ENCODE assay signal across 23 cellular contexts in genomic region chr22:39224550-39224949, GRCh38.
"Had no signal": no experiment of that assay in that cellular context is flagged by ENCODE, and none has a peak within 500 bp of the region (broad histone marks: within the 10 kb centered on the region; RNA-seq: fewer than 3 reads in every experiment).

No MANE protein-coding gene starts in this region.

- H3K4me3 ChIP-seq: left ventricle myocardium inferior, sigmoid colon, smooth muscle cell, thoracic aorta, upper lobe of left lung had no signal

- H3K36me3 ChIP-seq: thoracic aorta, WERI-Rb-1 had no signal

- H3K27ac ChIP-seq: left ventricle myocardium inferior, sigmoid colon, thoracic aorta, upper lobe of left lung, WERI-Rb-1 had no signal

- H3K27ac Mint-ChIP-seq: nephron progenitor cell had no signal

- H3K4me1 ChIP-seq: sigmoid colon had no signal

- DNase-seq: activated CD4-positive, CD25-positive, alpha-beta regulatory T cell treated with anti-CD3 and anti-CD28 coated beads, Interleukin-2, amount 50 U/mL, for 72 hours; activated CD8-positive, alpha-beta memory T cell treated with anti-CD3 and anti-CD28 coated beads, Interleukin-2, amount 50 U/mL, for 48 hours; activated naive CD4-positive, alpha-beta T cell treated with Interleukin-2 at 50 U/mL for 16 hours; activated T-cell treated with anti-CD3 and anti-CD28 coated beads, Interleukin-2, amount 50 U/mL, for 4 hours; amygdala; dermis blood vessel endothelial cell; effector CD8-positive, alpha-beta T cell; glutamatergic neuron; hippocampal formation; kidney glomerular epithelial cell; left ventricle myocardium inferior; mammary epithelial cell; nephron progenitor cell; occipital lobe; sigmoid colon; stimulated activated CD4-positive, alpha-beta T cell treated with anti-CD3 and anti-CD28 coated beads, Interleukin-15, amount 100 ng/mL, for 24 hours; stimulated activated naive CD4-positive, alpha-beta T cell; T-helper 1 cell; upper lobe of left lung; WERI-Rb-1 had no signal

- H3K9me3 Mint-ChIP-seq: activated T-cell treated with anti-CD3 and anti-CD28 coated beads, Interleukin-2, amount 50 U/mL, for 4 hours had no signal

- H3K4me3 Mint-ChIP-seq: activated T-cell treated with anti-CD3 and anti-CD28 coated beads, Interleukin-2, amount 50 U/mL, for 4 hours; nephron progenitor cell had no signal

- H3K27me3 ChIP-seq: sigmoid colon, upper lobe of left lung had no signal

- ATAC-seq: activated T-cell treated with anti-CD3 and anti-CD28 coated beads, Interleukin-2, amount 50 U/mL, for 4 hours; esophagus mucosa had no signal

- H3K9me3 ChIP-seq: sigmoid colon, thoracic aorta, upper lobe of left lung had no signal
